8 cellular contexts compared by ENCODE assay signal in the genomic region with DNA sequence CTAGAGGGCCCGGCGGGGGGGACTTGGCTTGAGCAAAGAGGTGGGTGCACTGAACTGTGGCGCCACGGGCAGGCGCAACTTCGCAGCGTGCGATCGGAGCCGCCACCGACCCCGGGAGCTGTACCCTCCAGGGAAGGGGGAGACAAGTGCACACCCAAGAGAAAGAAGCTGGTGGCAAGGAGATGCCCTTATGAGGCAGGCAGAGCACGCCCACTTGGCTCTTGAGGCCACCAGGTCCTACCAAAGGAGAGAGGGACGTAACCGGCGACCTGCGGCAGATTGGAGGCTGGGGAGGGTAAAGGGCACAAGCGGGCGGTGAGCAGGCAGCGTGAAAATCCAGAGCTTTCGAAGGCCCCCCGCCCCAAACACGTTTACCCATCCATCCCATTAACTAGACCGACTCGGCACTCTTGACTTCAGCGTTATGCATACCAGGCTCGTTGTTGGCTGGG. TPM values are rescaled to one million over a fixed set of nuclear protein-coding genes. Genes with fewer than 3 reads are reported as not detected.
DNase-seq lines count a peak whose midpoint lies in the region; ATAC-seq and TF ChIP-seq lines count a peak whose summit lies in the region.

No MANE protein-coding gene starts in this region.

- TF ChIP-seq POLR2A in esophagus squamous epithelium (IDR thresholded peaks at IDR 0.05) = no peak

- H3F3A ChIP-seq in smooth muscle cell (ENCODE audit: low read depth) = peaks cover 17% of the 10 kb centered on the region

- 0 to 10% methylated on average over 3 to 8 of the region's 27 CpGs for WGBS in esophagus squamous epithelium, 2 donors
- 2% methylated on average over 27 of the region's 27 CpGs for WGBS in smooth muscle cell (ENCODE audit: low lambda C conversion rate)

- H3K4me3 ChIP-seq in esophagus squamous epithelium (peak overlapping the region in 3 of 4 donors; percentile 41 to 68 (median 57)), smooth muscle cell (peak overlapping the region; percentile 68)

- TF ChIP-seq CTCF in esophagus squamous epithelium (IDR thresholded peaks at IDR 0.05) (no peak), smooth muscle cell (IDR thresholded peaks at IDR 0.05; ENCODE audit: borderline replicate concordance, insufficient read depth, poor library complexity, severe bottlenecking) (no peak)

- peak overlapping the region; percentile 2 for H3K9ac ChIP-seq in smooth muscle cell (ENCODE audit: low read depth)

- H3K27me3 ChIP-seq in esophagus squamous epithelium (peaks cover 65 to 100% (median 91%) of the 10 kb centered on the region in 4 donors), smooth muscle cell (ENCODE audit: low read depth) (peaks cover 72% of the 10 kb centered on the region)

- H3K9me3 ChIP-seq in esophagus squamous epithelium (no peaks in the 10 kb centered on the region), smooth muscle cell (replicated peaks; ENCODE audit: low read depth) (no peaks in the 10 kb centered on the region)

- H3K27ac ChIP-seq in esophagus squamous epithelium = no peak overlapping the region
- peak overlapping the region; percentile 45 for H3K27ac ChIP-seq in smooth muscle cell (ENCODE audit: low read depth)

- intact Hi-C loops in esophagus squamous epithelium (cut with DNase I) = loop anchor here (10.0 kb wide), 2 partner anchors 287 to 407 kb away; no protein-coding TSS in a partner anchor

- ATAC-seq in GM18861 (IDR thresholded peaks at IDR 0.05; ENCODE audit: unreplicated experiment) (no peak), HG03045 (IDR thresholded peaks at IDR 0.05; ENCODE audit: unreplicated experiment) (no peak), GM21447 (IDR thresholded peaks at IDR 0.05; ENCODE audit: unreplicated experiment) (no peak)

- peak; percentile 29 for DNase-seq in stimulated activated CD4-positive, alpha-beta T cell treated with anti-CD3 and anti-CD28 coated beads, Interleukin-15, amount 100 ng/mL, for 24 hours
- DNase-seq in stimulated activated CD4-positive, alpha-beta T cell treated with anti-CD3 and anti-CD28 coated beads, Interleukin-12 subunit alpha, Interleukin-12 subunit beta, amount 100 ng/mL, for 4 hours = no peak
- peak; percentile 28 for DNase-seq in RPMI7951 (ENCODE audit: low read depth)
- no peak for DNase-seq in esophagus squamous epithelium (lab: John Stamatoyannopoulos, UW)
- no peak for DNase-seq in smooth muscle cell (lab: John Stamatoyannopoulos, UW; ENCODE audit: unreplicated experiment)

- peaks cover 5% of the 10 kb centered on the region for H3K79me2 ChIP-seq in smooth muscle cell (ENCODE audit: low read depth)

- H3K4me1 ChIP-seq in esophagus squamous epithelium (peaks cover 48 to 87% (median 71%) of the 10 kb centered on the region in 3 donors), smooth muscle cell (ENCODE audit: low read depth) (peaks cover 55% of the 10 kb centered on the region)

- peak overlapping the region; percentile 43 for H2AFZ ChIP-seq in smooth muscle cell (ENCODE audit: low read depth)

- peak overlapping the region; percentile 97 for H3K4me2 ChIP-seq in smooth muscle cell

- H4K20me1 ChIP-seq in smooth muscle cell (ENCODE audit: low read depth) = peaks cover 8% of the 10 kb centered on the region

- H3K36me3 ChIP-seq in esophagus squamous epithelium = no peaks in the 10 kb centered on the region
- H3K36me3 ChIP-seq in smooth muscle cell (ENCODE audit: low read depth) = no peaks in the 10 kb centered on the region

RNA-seq across cellular contexts. Expression of gene DLX2, which starts 1.0 kb away (rescaled TPM):
- total RNA-seq in RPMI7951 (2014; rRNA removed; shearing (Covaris generic)) = 0.72 and 1.3 TPM in 2 replicates
- total RNA-seq in esophagus squamous epithelium (not detected), smooth muscle cell (1.9 and 3.6 TPM in 2 replicates)
- 1.9 and 8.5 TPM in 2 replicates for polyA plus RNA-seq in smooth muscle cell

RNA-seq across cellular contexts. Expression of gene DLX1, which starts 16.4 kb away (rescaled TPM):
- total RNA-seq in RPMI7951 (2014; rRNA removed; shearing (Covaris generic)) = 7.8 and 8.8 TPM in 2 replicates
- total RNA-seq in esophagus squamous epithelium (not detected), smooth muscle cell (2.0 and 3.5 TPM in 2 replicates)
- 3.3 and 8.0 TPM in 2 replicates for polyA plus RNA-seq in smooth muscle cell

Comparison
In these comparisons a context has a peak if more than half of its experiments do, and no peak if none do; other contexts are left out.
1. DNase-seq: peak in stimulated activated CD4-positive, alpha-beta T cell treated with anti-CD3 and anti-CD28 coated beads, Interleukin-15, amount 100 ng/mL, for 24 hours (single experiment) and RPMI7951 (single experiment); none in stimulated activated CD4-positive, alpha-beta T cell treated with anti-CD3 and anti-CD28 coated beads, Interleukin-12 subunit alpha, Interleukin-12 subunit beta, amount 100 ng/mL, for 4 hours (single experiment), esophagus squamous epithelium (single experiment) and smooth muscle cell (single experiment).